Comparison of ENCODE assay signal across 11 cellular contexts in genomic region chr3:119643528-119643927, GRCh38. TPM values are rescaled to one million over a fixed set of nuclear protein-coding genes. Genes with fewer than 3 reads are reported as not detected.
A peak's percentile ranks its signal among the peaks of the same experiment; 100 is the strongest.
DNase-seq lines count a peak whose midpoint lies in the region; ATAC-seq, FAIRE-seq and TF ChIP-seq lines count a peak whose summit lies in the region.
"Had no signal": no experiment of that assay in that cellular context is flagged by ENCODE, and none has a peak within 500 bp of the region (broad histone marks: within the 10 kb centered on the region; RNA-seq: fewer than 3 reads in every experiment).

No MANE protein-coding gene starts in this region.

- H3K36me3 ChIP-seq in MM.1S (replicated peaks; ENCODE audit: insufficient read depth, low read length) (no peaks in the 10 kb centered on the region), psoas muscle (ENCODE audit: insufficient read depth in 1 of 2, low read depth in 1 of 2) (peaks cover 7 to 87% of the 10 kb centered on the region in 2 donors), tibial nerve (peaks cover 0 to 45% (median 0%) of the 10 kb centered on the region in 3 donors)

- DNase-seq in ELR (ENCODE audit: low read depth) (peak; percentile 94), MM.1S (no peak), epithelial cell of prostate (ENCODE audit: low read depth, low spot score) (no peak), psoas muscle (no peak), HK-2 (ENCODE audit: unreplicated experiment) (no peak), GM12892 (ENCODE audit: insufficient read length) (no peak), tibial nerve (ENCODE audit: low spot score in 2 of 2) (no peak)
- DNase-seq: activated naive CD8-positive, alpha-beta T cell treated with anti-CD3 and anti-CD28 coated beads for 36 hours; NCI-H187 treated with DMSO at 0.1 percent for 48 hours had no signal

- intact Hi-C loops in psoas muscle (cut with DNase I): no loop called here

- H3K4me3 ChIP-seq in MM.1S (ENCODE audit: low read length): no peak overlapping the region
- H3K4me3 ChIP-seq in psoas muscle: no peak overlapping the region
- H3K4me3 ChIP-seq in tibial nerve: no peak overlapping the region

- H2AFZ ChIP-seq in MM.1S (ENCODE audit: low read length): peak overlapping the region; percentile 66

- H4K20me1 ChIP-seq in MM.1S (ENCODE audit: insufficient read depth, low read length): no peaks in the 10 kb centered on the region

- no peak for TF ChIP-seq EP300 in tibial nerve (IDR thresholded peaks at IDR 0.05)

- TF ChIP-seq CTCF in MM.1S (IDR thresholded peaks at IDR 0.05; ENCODE audit: low read length): no peak
- TF ChIP-seq CTCF in psoas muscle (IDR thresholded peaks at IDR 0.05): no peak
- TF ChIP-seq CTCF in tibial nerve (IDR thresholded peaks at IDR 0.05): no peak

- no peaks in the 10 kb centered on the region for H3K79me2 ChIP-seq in MM.1S (ENCODE audit: low read length)

- H3K4me2 ChIP-seq in MM.1S (ENCODE audit: low read depth, low read length): no peak overlapping the region

- peak in 1 of 4 donors; percentile 26 for ATAC-seq in psoas muscle
- no peak for ATAC-seq in HG03280 (IDR thresholded peaks at IDR 0.05; ENCODE audit: unreplicated experiment)

- no peak overlapping the region for H3K9ac ChIP-seq in MM.1S (ENCODE audit: low read length)

- H3K4me1 ChIP-seq in MM.1S (ENCODE audit: low read length) (peaks cover 37% of the 10 kb centered on the region), psoas muscle (peaks cover 65% of the 10 kb centered on the region), tibial nerve (peaks cover 0 to 7% (median 0%) of the 10 kb centered on the region in 4 donors)

- H3K9me3 ChIP-seq in MM.1S (replicated peaks; ENCODE audit: insufficient read depth, low read length): no peaks in the 10 kb centered on the region
- no peaks in the 10 kb centered on the region for H3K9me3 ChIP-seq in psoas muscle
- H3K9me3 ChIP-seq in tibial nerve: no peaks in the 10 kb centered on the region

- peaks cover 16% of the 10 kb centered on the region for H3F3A ChIP-seq in MM.1S (ENCODE audit: insufficient read depth, low read length)

- H3K27me3 ChIP-seq in MM.1S (replicated peaks; ENCODE audit: insufficient read depth, low read length) (no peaks in the 10 kb centered on the region), psoas muscle (ENCODE audit: insufficient read depth in 3 of 3, low read length in 2 of 3) (no peaks in the 10 kb centered on the region), tibial nerve (no peaks in the 10 kb centered on the region)

- no peak for FAIRE-seq in GM12892 (lab: Jason Lieb, UNC)

- H3K27ac ChIP-seq in MM.1S (ENCODE audit: low read length) (peak overlapping the region; percentile 63; the same call in 1 of the 2 replicates), epithelial cell of prostate (peak overlapping the region; percentile 42), psoas muscle (peak overlapping the region; percentile 97), tibial nerve (no peak overlapping the region)

- TF ChIP-seq POLR2A in GM12892 (IDR thresholded peaks at IDR 0.05; ENCODE audit: low read depth, low read length) (no peak), tibial nerve (IDR thresholded peaks at IDR 0.05) (no peak)

- no peaks in the 10 kb centered on the region for H3K9me2 ChIP-seq in MM.1S (replicated peaks; ENCODE audit: insufficient read depth, low read length)

- 92 to 96% (median 93%) methylated on average over 2 of the region's 2 CpGs for WGBS in psoas muscle, 3 donors
- WGBS in tibial nerve, 2 donors: 100% methylated on average over 2 of the region's 2 CpGs

RNA-seq across cellular contexts. Expression of gene POPDC2, which starts 16.9 kb away (rescaled TPM):
- total RNA-seq in psoas muscle (100 to 1,000 TPM; 103 to 205 (median 149) TPM), tibial nerve (1 to 10 TPM in 3 of 4 donors, under 1 TPM in 1; 0.90 to 3.3 (median 2.5) TPM)
- 100 to 1,000 TPM in 1 of 3 donors, 10 to 100 TPM in 2; 30.7 to 140 (median 75.8) TPM for polyA plus RNA-seq in psoas muscle
- 3.5 TPM for polyA plus RNA-seq in GM12892 (2012; ENCODE audit: missing spikeins)

RNA-seq across cellular contexts. Expression of gene COX17, which starts 33.7 kb away (rescaled TPM):
- 100 to 1,000 TPM in 3 of 4 donors, 10 to 100 TPM in 1; 89.5 to 180 (median 127) TPM for total RNA-seq in psoas muscle
- 100 to 1,000 TPM; 166 to 330 (median 304) TPM for polyA plus RNA-seq in psoas muscle
- polyA plus RNA-seq in GM12892 (2012; ENCODE audit: missing spikeins): 274 TPM
- 10 to 100 TPM; 17.8 to 40.8 (median 35.1) TPM for total RNA-seq in tibial nerve

RNA-seq across cellular contexts. Expression of gene PLA1A, which starts 45.8 kb away (rescaled TPM):
- 10 to 100 TPM in 1 of 4 donors, 1 to 10 TPM in 3; 2.3 to 11.7 (median 5.8) TPM for total RNA-seq in psoas muscle
- 1 to 10 TPM; 1.1 to 2.5 (median 2.4) TPM for polyA plus RNA-seq in psoas muscle
- 11.6 TPM for polyA plus RNA-seq in GM12892 (2012; ENCODE audit: missing spikeins)
- total RNA-seq in tibial nerve: 10 to 100 TPM in 1 of 4 donors, 1 to 10 TPM in 2, not detected in 1; 2.5 to 12.0 (median 3.9) TPM
- total RNA-seq: activated naive CD8-positive, alpha-beta T cell treated with anti-CD3 and anti-CD28 coated beads for 36 hours had no signal

RNA-seq across cellular contexts. Expression of gene CFAP91, which starts 59.3 kb away (rescaled TPM):
- total RNA-seq in psoas muscle: under 1 TPM in 3 of 4 donors, not detected in 1; 0.52 to 0.88 (median 0.57) TPM
- polyA plus RNA-seq in psoas muscle: under 1 TPM; 0.09 to 0.72 (median 0.13) TPM
- 0.40 TPM for polyA plus RNA-seq in GM12892 (2012; ENCODE audit: missing spikeins)
- 10 to 100 TPM; 11.4 to 23.7 (median 15.8) TPM for total RNA-seq in tibial nerve
- total RNA-seq: lung microvascular endothelial cell had no signal

Comparison
In these comparisons a context has a peak if more than half of its experiments do, and no peak if none do; other contexts are left out.
1. H3K27ac ChIP-seq: peak in MM.1S (single experiment), epithelial cell of prostate (single experiment) and psoas muscle (single experiment); none in tibial nerve (0 of 4).
2. RNA of gene POPDC2, which starts 16.9 kb away (total RNA-seq): 103 to 205 TPM in psoas muscle; 0.90 to 3.3 TPM in tibial nerve; every median in the first group is over 10 times any median in the second.